Comparison of ENCODE assay signal across 23 cellular contexts in the genomic region with DNA sequence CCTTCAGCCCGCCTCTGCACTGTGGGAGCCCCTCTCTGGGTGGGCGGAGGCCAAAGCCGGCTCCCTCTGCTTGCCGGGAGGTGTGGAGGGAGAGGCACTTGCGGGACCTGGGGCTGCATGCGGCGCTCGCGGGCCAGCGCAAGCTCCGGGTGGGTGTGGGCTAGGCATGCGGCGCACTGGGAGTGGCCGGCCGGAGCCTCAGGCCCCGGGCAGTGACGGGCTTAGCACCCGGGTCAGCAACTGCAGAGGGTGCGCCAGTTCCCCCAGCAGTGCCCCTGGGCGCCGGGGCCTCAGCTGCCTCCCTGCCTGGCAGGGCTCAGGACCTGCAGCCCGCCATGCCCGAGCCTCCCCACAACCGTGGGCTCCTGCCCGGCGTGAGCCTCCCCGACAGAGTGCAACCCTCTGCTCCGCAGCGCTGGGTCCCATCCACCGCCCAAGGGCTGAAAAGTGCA.
"Had no signal": no experiment of that assay in that cellular context is flagged by ENCODE, and none has a peak within 500 bp of the region (broad histone marks: within the 10 kb centered on the region; RNA-seq: fewer than 3 reads in every experiment).

No MANE protein-coding gene starts in this region.

- H3K36me3 ChIP-seq: pancreas, right lobe of liver, suprapubic skin, thyroid gland had no signal

- H3K27me3 ChIP-seq: pancreas, right lobe of liver, suprapubic skin, thyroid gland had no signal

- H3K27ac Mint-ChIP-seq: effector memory CD8-positive, alpha-beta T cell; immature natural killer cell; memory B cell; natural killer cell; stimulated activated naive CD8-positive, alpha-beta T cell treated with anti-CD3 and anti-CD28 coated beads, Interleukin-15, Interleukin-2, amounts not matched to agents 100 ng/mL and 50 ng/mL, for 24 hours had no signal

- H3K4me3 ChIP-seq: lung, pancreas, right lobe of liver, suprapubic skin, thyroid gland had no signal

- H3K4me1 ChIP-seq: pancreas, right lobe of liver, suprapubic skin had no signal

- H3K36me3 Mint-ChIP-seq: immature natural killer cell, memory B cell, natural killer cell had no signal

- H3K27ac ChIP-seq: pancreas, right lobe of liver, suprapubic skin, thyroid gland had no signal

- H3K9me3 ChIP-seq: pancreas, right lobe of liver, suprapubic skin, thyroid gland had no signal

- H3K4me3 Mint-ChIP-seq: effector memory CD8-positive, alpha-beta T cell; immature natural killer cell; memory B cell; natural killer cell; stimulated activated naive CD8-positive, alpha-beta T cell treated with anti-CD3 and anti-CD28 coated beads, Interleukin-15, Interleukin-2, amounts not matched to agents 100 ng/mL and 50 ng/mL, for 24 hours had no signal

- H3K27me3 Mint-ChIP-seq: stimulated activated naive CD8-positive, alpha-beta T cell treated with anti-CD3 and anti-CD28 coated beads, Interleukin-15, Interleukin-2, amounts not matched to agents 100 ng/mL and 50 ng/mL, for 24 hours had no signal

- ATAC-seq: effector memory CD8-positive, alpha-beta T cell; left lobe of liver; natural killer cell; pancreas had no signal

- H3K9me3 Mint-ChIP-seq: effector memory CD8-positive, alpha-beta T cell; immature natural killer cell; memory B cell; stimulated activated naive CD8-positive, alpha-beta T cell treated with anti-CD3 and anti-CD28 coated beads, Interleukin-15, Interleukin-2, amounts not matched to agents 100 ng/mL and 50 ng/mL, for 24 hours had no signal

- H3K4me1 Mint-ChIP-seq: immature natural killer cell, memory B cell, natural killer cell had no signal

- DNase-seq: cortex of kidney; effector memory CD8-positive, alpha-beta T cell; erythroblast; hypothalamus; immature natural killer cell; islet precursor cell; natural killer cell; occipital lobe; retina; right lobe of liver; small intestine; stimulated activated CD4-positive, alpha-beta T cell treated with anti-CD3 and anti-CD28 coated beads, Interleukin-12 subunit alpha, Interleukin-12 subunit beta, amount 100 ng/mL, for 4 hours; stimulated activated CD4-positive, alpha-beta T cell treated with anti-CD3 and anti-CD28 coated beads, Interleukin-1b, Interleukin-23, amount 100 ng/mL, for 48 hours; stimulated activated CD4-positive, alpha-beta T cell treated with anti-CD3 and anti-CD28 coated beads, Interleukin-4, amount 100 ng/mL, for 1 hour; stimulated activated CD8-positive, alpha-beta memory T cell treated with anti-CD3 and anti-CD28 coated beads, Interleukin-4, amount 100 ng/mL, for 48 hours; thyroid gland; trophoblast cell had no signal
